In genomic region chr1:212678456-212679410, GRCh38 we compare ENCODE assay signal across 10 cellular contexts. TPM values are rescaled to one million over a fixed set of nuclear protein-coding genes. Genes with fewer than 3 reads are reported as not detected.
A peak's percentile ranks its signal among the peaks of the same experiment; 100 is the strongest.
DNase-seq lines count a peak whose midpoint lies in the region; ATAC-seq lines count a peak whose summit lies in the region.
"Had no signal": no experiment of that assay in that cellular context is flagged by ENCODE, and none has a peak within 500 bp of the region (broad histone marks: within the 10 kb centered on the region; RNA-seq: fewer than 3 reads in every experiment).

No MANE protein-coding gene starts in this region.

- H3K36me3 Mint-ChIP-seq in activated T-helper 17 cell treated with anti-CD3 and anti-CD28 coated beads, Interleukin-2, amount 50 U/mL, for 72 hours (ENCODE audit: low read depth), result no peaks in the 10 kb centered on the region
- H3K36me3 Mint-ChIP-seq in immature natural killer cell, result no peaks in the 10 kb centered on the region

- peak overlapping the region; percentile 40 for H3K4me3 Mint-ChIP-seq in activated T-helper 17 cell treated with anti-CD3 and anti-CD28 coated beads, Interleukin-2, amount 50 U/mL, for 72 hours
- no peak overlapping the region for H3K4me3 Mint-ChIP-seq in immature natural killer cell

- no peaks in the 10 kb centered on the region for H3K9me3 Mint-ChIP-seq in activated T-helper 17 cell treated with anti-CD3 and anti-CD28 coated beads, Interleukin-2, amount 50 U/mL, for 72 hours
- H3K9me3 Mint-ChIP-seq in immature natural killer cell, result no peaks in the 10 kb centered on the region

- H3K27ac Mint-ChIP-seq in activated T-helper 17 cell treated with anti-CD3 and anti-CD28 coated beads, Interleukin-2, amount 50 U/mL, for 72 hours, result peak overlapping the region; percentile 32
- peak overlapping the region in 2 of 6 donors; percentile 17 to 67 for H3K27ac Mint-ChIP-seq in immature natural killer cell

- H3K4me1 Mint-ChIP-seq in activated T-helper 17 cell treated with anti-CD3 and anti-CD28 coated beads, Interleukin-2, amount 50 U/mL, for 72 hours, result peaks cover 35% of the 10 kb centered on the region
- H3K4me1 Mint-ChIP-seq in immature natural killer cell, result peaks cover 22 to 28% of the 10 kb centered on the region in 2 donors

- no peak for DNase-seq in COR-L47 (lab: John Stamatoyannopoulos, UW)
- no peak for DNase-seq in NCI-H2196 (lab: John Stamatoyannopoulos, UW; ENCODE audit: unreplicated experiment)
- DNase-seq in NCI-H1417 treated with DMSO at 0.1 percent for 48 hours (lab: John Stamatoyannopoulos, UW), result no peak
- no peak for DNase-seq in immature natural killer cell
- DNase-seq: NCI-H187, sigmoid colon had no signal

- peak; percentile 57 for ATAC-seq in GM18499 (IDR thresholded peaks at IDR 0.05; ENCODE audit: insufficient read depth, unreplicated experiment)
- peak; percentile 31 for ATAC-seq in GM19468 (IDR thresholded peaks at IDR 0.05; ENCODE audit: extremely low read depth, unreplicated experiment)
- ATAC-seq in HG03159 (IDR thresholded peaks at IDR 0.05; ENCODE audit: unreplicated experiment), result peak; percentile 58
- ATAC-seq in activated T-helper 17 cell treated with anti-CD3 and anti-CD28 coated beads, Interleukin-2, amount 50 U/mL, for 72 hours (replicated peaks), result peak; percentile 75

- peaks cover 4% of the 10 kb centered on the region for H3K27me3 Mint-ChIP-seq in activated T-helper 17 cell treated with anti-CD3 and anti-CD28 coated beads, Interleukin-2, amount 50 U/mL, for 72 hours
- peaks cover 10 to 20% (median 11%) of the 10 kb centered on the region in 3 donors for H3K27me3 Mint-ChIP-seq in immature natural killer cell (ENCODE audit: low read depth in 3 of 3)

RNA-seq across cellular contexts. Expression of gene BATF3, which starts 20.9 kb away (rescaled TPM):
- 100 to 1,000 TPM in 1 of 2 donors, 10 to 100 TPM in 1; 97.3 to 129 TPM for total RNA-seq in activated T-helper 17 cell treated with anti-CD3 and anti-CD28 coated beads, Interleukin-2, amount 50 U/mL, for 72 hours
- 1 to 10 TPM; 4.4 to 7.4 (median 7.2) TPM for polyA plus RNA-seq in immature natural killer cell
